Comparison of ENCODE assay signal across 1 cellular context in the genomic region with DNA sequence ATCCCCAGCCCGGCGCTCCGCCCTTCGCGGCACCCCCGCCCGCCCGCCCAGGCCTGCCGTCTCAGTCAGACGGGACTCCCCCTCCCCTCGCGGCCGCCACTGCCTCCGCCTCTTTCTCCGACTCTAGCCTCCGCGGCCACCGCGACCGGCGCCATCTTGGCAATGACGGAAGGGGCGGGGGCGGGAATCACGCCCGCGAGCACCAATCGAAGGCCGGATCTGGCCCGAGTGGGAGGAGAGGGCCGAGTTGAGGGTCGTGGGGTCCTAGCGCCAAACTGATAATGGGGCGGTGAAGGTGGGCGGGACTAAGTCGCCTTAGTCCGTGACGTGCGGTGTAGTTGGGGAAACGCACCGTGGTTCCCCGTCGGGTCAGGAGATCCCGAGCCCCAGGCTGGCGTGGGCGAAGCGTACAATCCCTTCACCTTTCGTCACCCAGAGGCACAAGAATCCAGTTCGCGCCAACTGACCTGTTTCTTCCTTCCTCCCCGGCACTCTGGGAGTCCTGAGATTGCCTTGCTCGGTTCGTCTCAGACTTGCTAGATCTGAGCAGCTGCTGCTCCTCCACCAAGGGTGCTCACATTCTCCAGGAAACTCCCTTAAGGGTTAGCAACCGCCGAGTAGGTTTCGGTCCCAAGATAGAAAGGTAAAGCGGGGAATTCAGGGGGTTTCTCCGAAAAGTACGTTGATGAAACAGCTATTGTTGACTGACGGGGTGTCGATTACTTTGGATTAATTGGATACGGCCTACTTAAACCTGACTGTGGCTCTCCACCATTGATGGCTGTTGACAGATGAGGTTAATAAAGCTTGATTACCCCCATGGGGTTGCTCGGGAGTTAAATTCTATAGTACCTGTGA.
TF ChIP-seq lines count a peak whose summit lies in the region.

A gene (minus strand): TSS at position 164 of the 858 bp plus-strand sequence. CDS start 35,843 bp downstream, outside the sequence.

TF ChIP-seq in HepG2, 621 proteins besides CTCF, POLR2A, EP300 and RAD21 (continued from another document and continues in another):
- TF ChIP-seq, protein P1, sequence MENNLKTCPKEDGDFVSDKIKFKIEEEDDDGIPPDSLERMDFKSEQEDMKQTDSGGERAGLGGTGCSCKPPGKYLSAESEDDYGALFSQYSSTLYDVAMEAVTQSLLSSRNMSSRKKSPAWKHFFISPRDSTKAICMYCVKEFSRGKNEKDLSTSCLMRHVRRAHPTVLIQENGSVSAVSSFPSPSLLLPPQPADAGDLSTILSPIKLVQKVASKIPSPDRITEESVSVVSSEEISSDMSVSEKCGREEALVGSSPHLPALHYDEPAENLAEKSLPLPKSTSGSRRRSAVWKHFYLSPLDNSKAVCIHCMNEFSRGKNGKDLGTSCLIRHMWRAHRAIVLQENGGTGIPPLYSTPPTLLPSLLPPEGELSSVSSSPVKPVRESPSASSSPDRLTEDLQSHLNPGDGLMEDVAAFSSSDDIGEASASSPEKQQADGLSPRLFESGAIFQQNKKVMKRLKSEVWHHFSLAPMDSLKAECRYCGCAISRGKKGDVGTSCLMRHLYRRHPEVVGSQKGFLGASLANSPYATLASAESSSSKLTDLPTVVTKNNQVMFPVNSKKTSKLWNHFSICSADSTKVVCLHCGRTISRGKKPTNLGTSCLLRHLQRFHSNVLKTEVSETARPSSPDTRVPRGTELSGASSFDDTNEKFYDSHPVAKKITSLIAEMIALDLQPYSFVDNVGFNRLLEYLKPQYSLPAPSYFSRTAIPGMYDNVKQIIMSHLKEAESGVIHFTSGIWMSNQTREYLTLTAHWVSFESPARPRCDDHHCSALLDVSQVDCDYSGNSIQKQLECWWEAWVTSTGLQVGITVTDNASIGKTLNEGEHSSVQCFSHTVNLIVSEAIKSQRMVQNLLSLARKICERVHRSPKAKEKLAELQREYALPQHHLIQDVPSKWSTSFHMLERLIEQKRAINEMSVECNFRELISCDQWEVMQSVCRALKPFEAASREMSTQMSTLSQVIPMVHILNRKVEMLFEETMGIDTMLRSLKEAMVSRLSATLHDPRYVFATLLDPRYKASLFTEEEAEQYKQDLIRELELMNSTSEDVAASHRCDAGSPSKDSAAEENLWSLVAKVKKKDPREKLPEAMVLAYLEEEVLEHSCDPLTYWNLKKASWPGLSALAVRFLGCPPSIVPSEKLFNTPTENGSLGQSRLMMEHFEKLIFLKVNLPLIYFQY (CRISPR knock-in tag; IDR thresholded peaks at IDR 0.05; ENCODE audit: borderline replicate concordance) = peak; percentile 82
- TF ChIP-seq RXRB (CRISPR knock-in tag; IDR thresholded peaks at IDR 0.05; ENCODE audit: borderline replicate concordance) (peak; percentile 64; the same call in 1 of the 2 replicates), ZNF547 (CRISPR knock-in tag; IDR thresholded peaks at IDR 0.05) (peak; percentile 39; the same call in 1 of the 2 replicates), ASH2L (IDR thresholded peaks at IDR 0.05; ENCODE audit: insufficient read length, low read depth, low read length) (peak; percentile 31), IRF2 (CRISPR knock-in tag; IDR thresholded peaks at IDR 0.05) (peak; percentile 70), ERF (CRISPR knock-in tag; IDR thresholded peaks at IDR 0.05) (peak; percentile 70), ATF7 (IDR thresholded peaks at IDR 0.05) (0 out of 2 replicates have a peak, but pooled peaks have one; percentile 27), ATF7 (CRISPR knock-in tag; IDR thresholded peaks at IDR 0.05) (peak; percentile 68; the same call in 1 of the 2 replicates), ELF1 (CRISPR knock-in tag; IDR thresholded peaks at IDR 0.05) (peak; percentile 70), ZKSCAN5 (CRISPR knock-in tag; IDR thresholded peaks at IDR 0.05) (0 out of 2 replicates have a peak, but pooled peaks have one; percentile 23), NFKB2 (CRISPR knock-in tag; IDR thresholded peaks at IDR 0.05; ENCODE audit: borderline replicate concordance) (no peak; the same call in 1 of the 2 replicates), DMAP1 (CRISPR knock-in tag; IDR thresholded peaks at IDR 0.05) (peak; percentile 43; the same call in 1 of the 2 replicates), FOXK1 (CRISPR knock-in tag; IDR thresholded peaks at IDR 0.05; ENCODE audit: borderline replicate concordance, low read depth) (peak; percentile 15; the same call in 1 of the 2 replicates), RELA (CRISPR knock-in tag; IDR thresholded peaks at IDR 0.05) (0 out of 2 replicates have a peak, but pooled peaks have one; percentile 41), HDAC1 (CRISPR knock-in tag; IDR thresholded peaks at IDR 0.05) (peak; percentile 76), ISL2 (CRISPR knock-in tag; IDR thresholded peaks at IDR 0.05) (peak; percentile 59; the same call in 1 of the 2 replicates), TCF7L2 (IDR thresholded peaks at IDR 0.05; ENCODE audit: low read depth, low read length) (no peak), CREB1 (IDR thresholded peaks at IDR 0.05) (peak; percentile 89), CREB1 (CRISPR knock-in tag; IDR thresholded peaks at IDR 0.05) (peak; percentile 93), RFXAP (CRISPR knock-in tag; IDR thresholded peaks at IDR 0.05; ENCODE audit: borderline replicate concordance) (peak; percentile 88), ATM (IDR thresholded peaks at IDR 0.05; ENCODE audit: borderline replicate concordance) (no peak), ZNF598 (CRISPR knock-in tag; IDR thresholded peaks at IDR 0.05; ENCODE audit: borderline replicate concordance) (peak; percentile 66; the same call in 1 of the 2 replicates), HMG20A (CRISPR knock-in tag; IDR thresholded peaks at IDR 0.05; ENCODE audit: borderline replicate concordance) (peak; percentile 37; the same call in 1 of the 2 replicates), RARA (CRISPR knock-in tag; IDR thresholded peaks at IDR 0.05) (peak; percentile 55; the same call in 1 of the 2 replicates), HNRNPLL (IDR thresholded peaks at IDR 0.05; ENCODE audit: low read depth, low read length, poor library complexity, severe bottlenecking) (peak; percentile 86), ZNF572 (CRISPR knock-in tag; IDR thresholded peaks at IDR 0.05) (no peak), GABPB1 (CRISPR knock-in tag; IDR thresholded peaks at IDR 0.05) (peak; percentile 89), SSRP1 (CRISPR knock-in tag; IDR thresholded peaks at IDR 0.05) (peak; percentile 85), KDM4B (CRISPR knock-in tag; IDR thresholded peaks at IDR 0.05) (peak; percentile 34; the same call in 1 of the 2 replicates), ZNF564 (CRISPR knock-in tag; IDR thresholded peaks at IDR 0.05) (no peak)
- TF ChIP-seq, protein P2, sequence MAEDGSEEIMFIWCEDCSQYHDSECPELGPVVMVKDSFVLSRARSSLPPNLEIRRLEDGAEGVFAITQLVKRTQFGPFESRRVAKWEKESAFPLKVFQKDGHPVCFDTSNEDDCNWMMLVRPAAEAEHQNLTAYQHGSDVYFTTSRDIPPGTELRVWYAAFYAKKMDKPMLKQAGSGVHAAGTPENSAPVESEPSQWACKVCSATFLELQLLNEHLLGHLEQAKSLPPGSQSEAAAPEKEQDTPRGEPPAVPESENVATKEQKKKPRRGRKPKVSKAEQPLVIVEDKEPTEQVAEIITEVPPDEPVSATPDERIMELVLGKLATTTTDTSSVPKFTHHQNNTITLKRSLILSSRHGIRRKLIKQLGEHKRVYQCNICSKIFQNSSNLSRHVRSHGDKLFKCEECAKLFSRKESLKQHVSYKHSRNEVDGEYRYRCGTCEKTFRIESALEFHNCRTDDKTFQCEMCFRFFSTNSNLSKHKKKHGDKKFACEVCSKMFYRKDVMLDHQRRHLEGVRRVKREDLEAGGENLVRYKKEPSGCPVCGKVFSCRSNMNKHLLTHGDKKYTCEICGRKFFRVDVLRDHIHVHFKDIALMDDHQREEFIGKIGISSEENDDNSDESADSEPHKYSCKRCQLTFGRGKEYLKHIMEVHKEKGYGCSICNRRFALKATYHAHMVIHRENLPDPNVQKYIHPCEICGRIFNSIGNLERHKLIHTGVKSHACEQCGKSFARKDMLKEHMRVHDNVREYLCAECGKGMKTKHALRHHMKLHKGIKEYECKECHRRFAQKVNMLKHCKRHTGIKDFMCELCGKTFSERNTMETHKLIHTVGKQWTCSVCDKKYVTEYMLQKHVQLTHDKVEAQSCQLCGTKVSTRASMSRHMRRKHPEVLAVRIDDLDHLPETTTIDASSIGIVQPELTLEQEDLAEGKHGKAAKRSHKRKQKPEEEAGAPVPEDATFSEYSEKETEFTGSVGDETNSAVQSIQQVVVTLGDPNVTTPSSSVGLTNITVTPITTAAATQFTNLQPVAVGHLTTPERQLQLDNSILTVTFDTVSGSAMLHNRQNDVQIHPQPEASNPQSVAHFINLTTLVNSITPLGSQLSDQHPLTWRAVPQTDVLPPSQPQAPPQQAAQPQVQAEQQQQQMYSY (CRISPR knock-in tag; IDR thresholded peaks at IDR 0.05) = no peak
- TF ChIP-seq, protein P3, sequence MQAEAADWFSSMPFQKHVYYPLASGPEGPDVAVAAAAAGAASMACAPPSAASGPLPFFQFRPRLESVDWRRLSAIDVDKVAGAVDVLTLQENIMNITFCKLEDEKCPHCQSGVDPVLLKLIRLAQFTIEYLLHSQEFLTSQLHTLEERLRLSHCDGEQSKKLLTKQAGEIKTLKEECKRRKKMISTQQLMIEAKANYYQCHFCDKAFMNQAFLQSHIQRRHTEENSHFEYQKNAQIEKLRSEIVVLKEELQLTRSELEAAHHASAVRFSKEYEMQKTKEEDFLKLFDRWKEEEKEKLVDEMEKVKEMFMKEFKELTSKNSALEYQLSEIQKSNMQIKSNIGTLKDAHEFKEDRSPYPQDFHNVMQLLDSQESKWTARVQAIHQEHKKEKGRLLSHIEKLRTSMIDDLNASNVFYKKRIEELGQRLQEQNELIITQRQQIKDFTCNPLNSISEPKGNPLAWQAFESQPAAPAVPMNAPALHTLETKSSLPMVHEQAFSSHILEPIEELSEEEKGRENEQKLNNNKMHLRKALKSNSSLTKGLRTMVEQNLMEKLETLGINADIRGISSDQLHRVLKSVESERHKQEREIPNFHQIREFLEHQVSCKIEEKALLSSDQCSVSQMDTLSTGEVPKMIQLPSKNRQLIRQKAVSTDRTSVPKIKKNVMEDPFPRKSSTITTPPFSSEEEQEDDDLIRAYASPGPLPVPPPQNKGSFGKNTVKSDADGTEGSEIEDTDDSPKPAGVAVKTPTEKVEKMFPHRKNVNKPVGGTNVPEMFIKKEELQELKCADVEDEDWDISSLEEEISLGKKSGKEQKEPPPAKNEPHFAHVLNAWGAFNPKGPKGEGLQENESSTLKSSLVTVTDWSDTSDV (CRISPR knock-in tag; IDR thresholded peaks at IDR 0.05) = 0 out of 2 replicates have a peak, but pooled peaks have one; percentile 32
- TF ChIP-seq, protein P4, sequence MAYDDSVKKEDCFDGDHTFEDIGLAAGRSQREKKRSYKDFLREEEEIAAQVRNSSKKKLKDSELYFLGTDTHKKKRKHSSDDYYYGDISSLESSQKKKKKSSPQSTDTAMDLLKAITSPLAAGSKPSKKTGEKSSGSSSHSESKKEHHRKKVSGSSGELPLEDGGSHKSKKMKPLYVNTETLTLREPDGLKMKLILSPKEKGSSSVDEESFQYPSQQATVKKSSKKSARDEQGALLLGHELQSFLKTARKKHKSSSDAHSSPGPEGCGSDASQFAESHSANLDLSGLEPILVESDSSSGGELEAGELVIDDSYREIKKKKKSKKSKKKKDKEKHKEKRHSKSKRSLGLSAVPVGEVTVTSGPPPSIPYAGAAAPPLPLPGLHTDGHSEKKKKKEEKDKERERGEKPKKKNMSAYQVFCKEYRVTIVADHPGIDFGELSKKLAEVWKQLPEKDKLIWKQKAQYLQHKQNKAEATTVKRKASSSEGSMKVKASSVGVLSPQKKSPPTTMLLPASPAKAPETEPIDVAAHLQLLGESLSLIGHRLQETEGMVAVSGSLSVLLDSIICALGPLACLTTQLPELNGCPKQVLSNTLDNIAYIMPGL (CRISPR knock-in tag; IDR thresholded peaks at IDR 0.05; ENCODE audit: borderline replicate concordance in 1 of 2, low read depth in 1 of 2) = peak; percentile 68 to 71; a peak in 2 of 4 replicates
- TF ChIP-seq, protein P5, sequence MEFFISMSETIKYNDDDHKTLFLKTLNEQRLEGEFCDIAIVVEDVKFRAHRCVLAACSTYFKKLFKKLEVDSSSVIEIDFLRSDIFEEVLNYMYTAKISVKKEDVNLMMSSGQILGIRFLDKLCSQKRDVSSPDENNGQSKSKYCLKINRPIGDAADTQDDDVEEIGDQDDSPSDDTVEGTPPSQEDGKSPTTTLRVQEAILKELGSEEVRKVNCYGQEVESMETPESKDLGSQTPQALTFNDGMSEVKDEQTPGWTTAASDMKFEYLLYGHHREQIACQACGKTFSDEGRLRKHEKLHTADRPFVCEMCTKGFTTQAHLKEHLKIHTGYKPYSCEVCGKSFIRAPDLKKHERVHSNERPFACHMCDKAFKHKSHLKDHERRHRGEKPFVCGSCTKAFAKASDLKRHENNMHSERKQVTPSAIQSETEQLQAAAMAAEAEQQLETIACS (CRISPR knock-in tag; IDR thresholded peaks at IDR 0.05) = no peak
- TF ChIP-seq, protein P6, sequence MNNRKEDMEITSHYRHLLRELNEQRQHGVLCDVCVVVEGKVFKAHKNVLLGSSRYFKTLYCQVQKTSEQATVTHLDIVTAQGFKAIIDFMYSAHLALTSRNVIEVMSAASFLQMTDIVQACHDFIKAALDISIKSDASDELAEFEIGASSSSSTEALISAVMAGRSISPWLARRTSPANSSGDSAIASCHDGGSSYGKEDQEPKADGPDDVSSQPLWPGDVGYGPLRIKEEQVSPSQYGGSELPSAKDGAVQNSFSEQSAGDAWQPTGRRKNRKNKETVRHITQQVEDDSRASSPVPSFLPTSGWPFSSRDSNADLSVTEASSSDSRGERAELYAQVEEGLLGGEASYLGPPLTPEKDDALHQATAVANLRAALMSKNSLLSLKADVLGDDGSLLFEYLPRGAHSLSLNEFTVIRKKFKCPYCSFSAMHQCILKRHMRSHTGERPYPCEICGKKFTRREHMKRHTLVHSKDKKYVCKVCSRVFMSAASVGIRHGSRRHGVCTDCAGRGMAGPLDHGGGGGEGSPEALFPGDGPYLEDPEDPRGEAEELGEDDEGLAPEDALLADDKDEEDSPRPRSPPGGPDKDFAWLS (CRISPR knock-in tag; IDR thresholded peaks at IDR 0.05; ENCODE audit: borderline replicate concordance) = no peak
- TF ChIP-seq, protein P7, sequence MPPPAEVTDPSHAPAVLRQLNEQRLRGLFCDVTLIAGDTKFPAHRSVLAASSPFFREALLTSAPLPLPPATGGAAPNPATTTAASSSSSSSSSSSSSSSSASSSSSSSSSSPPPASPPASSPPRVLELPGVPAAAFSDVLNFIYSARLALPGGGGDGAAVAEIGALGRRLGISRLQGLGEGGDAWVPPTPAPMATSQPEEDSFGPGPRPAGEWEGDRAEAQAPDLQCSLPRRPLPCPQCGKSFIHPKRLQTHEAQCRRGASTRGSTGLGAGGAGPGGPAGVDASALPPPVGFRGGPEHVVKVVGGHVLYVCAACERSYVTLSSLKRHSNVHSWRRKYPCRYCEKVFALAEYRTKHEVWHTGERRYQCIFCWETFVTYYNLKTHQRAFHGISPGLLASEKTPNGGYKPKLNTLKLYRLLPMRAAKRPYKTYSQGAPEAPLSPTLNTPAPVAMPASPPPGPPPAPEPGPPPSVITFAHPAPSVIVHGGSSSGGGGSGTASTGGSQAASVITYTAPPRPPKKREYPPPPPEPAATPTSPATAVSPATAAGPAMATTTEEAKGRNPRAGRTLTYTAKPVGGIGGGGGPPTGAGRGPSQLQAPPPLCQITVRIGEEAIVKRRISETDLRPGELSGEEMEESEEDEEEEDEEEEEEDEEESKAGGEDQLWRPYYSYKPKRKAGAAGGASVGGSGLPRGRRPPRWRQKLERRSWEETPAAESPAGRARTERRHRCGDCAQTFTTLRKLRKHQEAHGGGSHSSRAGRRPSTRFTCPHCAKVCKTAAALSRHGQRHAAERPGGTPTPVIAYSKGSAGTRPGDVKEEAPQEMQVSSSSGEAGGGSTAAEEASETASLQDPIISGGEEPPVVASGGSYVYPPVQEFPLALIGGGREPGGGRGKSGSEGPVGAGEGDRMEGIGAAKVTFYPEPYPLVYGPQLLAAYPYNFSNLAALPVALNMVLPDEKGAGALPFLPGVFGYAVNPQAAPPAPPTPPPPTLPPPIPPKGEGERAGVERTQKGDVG (CRISPR knock-in tag; IDR thresholded peaks at IDR 0.05; ENCODE audit: borderline replicate concordance) = 0 out of 2 replicates have a peak, but pooled peaks have one; percentile 40
